ENCODE assay signal across 8 cellular contexts in the genomic region with DNA sequence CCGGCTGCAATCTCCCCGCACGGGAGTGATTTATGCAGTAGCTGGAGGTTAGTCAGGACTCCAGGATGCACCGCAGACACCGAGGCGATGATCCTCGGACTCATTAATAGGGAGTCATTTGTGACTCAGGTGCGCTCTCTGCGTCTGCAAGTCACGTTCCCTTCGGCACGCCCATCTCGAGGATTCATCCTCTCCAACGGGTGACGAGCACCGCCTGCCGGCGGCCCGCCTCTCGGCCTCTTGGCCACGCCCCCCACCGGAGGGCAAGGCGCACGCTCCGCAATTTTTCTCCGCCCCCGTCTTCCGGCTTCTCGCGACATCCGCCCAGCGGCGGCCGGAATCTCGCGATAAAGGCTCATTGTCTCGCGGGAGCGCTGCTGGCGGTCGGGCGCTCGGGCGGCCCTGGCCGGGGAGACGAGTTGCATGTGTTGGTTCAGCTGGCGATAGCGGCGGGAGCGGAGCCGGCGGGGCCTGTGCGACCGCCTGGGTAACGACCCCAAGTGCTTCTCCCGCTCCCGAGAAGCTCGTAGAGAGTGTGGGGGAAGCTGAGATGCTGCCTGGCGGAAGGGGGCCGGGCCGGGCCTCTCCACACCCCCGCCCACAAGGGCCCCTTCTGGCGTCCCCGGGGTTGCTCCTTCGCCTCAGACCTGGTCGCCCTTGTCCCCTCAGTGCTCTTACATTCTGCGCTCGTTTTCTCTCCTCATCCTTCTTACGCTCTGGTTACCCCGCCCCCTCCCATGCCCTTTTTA. TPM values are rescaled to one million over a fixed set of nuclear protein-coding genes. Genes with fewer than 3 reads are reported as not detected.
DNase-seq lines count a peak whose midpoint lies in the region; ATAC-seq and TF ChIP-seq lines count a peak whose summit lies in the region.

A gene with protein sequence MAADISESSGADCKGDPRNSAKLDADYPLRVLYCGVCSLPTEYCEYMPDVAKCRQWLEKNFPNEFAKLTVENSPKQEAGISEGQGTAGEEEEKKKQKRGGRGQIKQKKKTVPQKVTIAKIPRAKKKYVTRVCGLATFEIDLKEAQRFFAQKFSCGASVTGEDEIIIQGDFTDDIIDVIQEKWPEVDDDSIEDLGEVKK (plus strand): TSS at position 361 of the 749 bp plus-strand sequence. CDS start 878 bp downstream, outside the sequence.

- H3K9me3 ChIP-seq in T-helper 17 cell (ENCODE audit: control insufficient read depth, low read length, poor library complexity, severe bottlenecking) (no peaks in the 10 kb centered on the region), prostate gland (no peaks in the 10 kb centered on the region)

- H3K4me3 Mint-ChIP-seq in T-helper 17 cell = peak within 1 kb of the TSS; percentile 98

- H3K36me3 Mint-ChIP-seq in T-helper 17 cell (ENCODE audit: low read depth) = peaks cover 13% of the 10 kb centered on the region

- H3K27ac ChIP-seq in angular gyrus (ENCODE audit: low read depth, low read length) = peak within 1 kb of the TSS; percentile 73
- H3K27ac ChIP-seq in prostate gland = peak within 1 kb of the TSS; percentile 79 to 85
- H3K27ac ChIP-seq in urinary bladder (ENCODE audit: low read depth) = peak within 1 kb of the TSS; percentile 79

- H3K27me3 Mint-ChIP-seq in T-helper 17 cell = no peaks in the 10 kb centered on the region

- peaks cover 4% of the 10 kb centered on the region for H3K4me1 ChIP-seq in prostate gland (replicated peaks)
- no peaks in the 10 kb centered on the region for H3K4me1 ChIP-seq in urinary bladder (ENCODE audit: insufficient read depth)

- H3K4me1 Mint-ChIP-seq in T-helper 17 cell = peaks cover 43% of the 10 kb centered on the region

- WGBS in prostate gland = 1% methylated on average over 66 of the region's 70 CpGs
- under 1% methylated on average over 70 of the region's 70 CpGs for WGBS in urinary bladder

- H3K4me3 ChIP-seq in prostate gland (peak within 1 kb of the TSS; percentile 75 to 78), urinary bladder (ENCODE audit: low read depth, low read length) (peak within 1 kb of the TSS; percentile 83)

- peak within 1 kb of the TSS; percentile 95 for H3K27ac Mint-ChIP-seq in T-helper 17 cell

- intact Hi-C loops in left ventricle myocardium superior (cut with micrococcal nuclease) (no loop called here), prostate gland (cut with DNase I) (loop anchor here (1.0 to 5.0 kb wide), 2 partner anchors 115 to 228 kb away; no protein-coding TSS in a partner anchor)

- ATAC-seq in GM18498 (IDR thresholded peaks at IDR 0.05; ENCODE audit: unreplicated experiment) = peak; percentile 96
- ATAC-seq in HG02938 (IDR thresholded peaks at IDR 0.05; ENCODE audit: unreplicated experiment) = peak; percentile 92
- peak; percentile 95 for ATAC-seq in T-helper 17 cell
- peak; percentile 99 for ATAC-seq in left ventricle myocardium superior

- peak; percentile 71 for TF ChIP-seq POLR2A in prostate gland (IDR thresholded peaks at IDR 0.05)

- peak; percentile 95 to 100 (median 98) for TF ChIP-seq CTCF in prostate gland (IDR thresholded peaks at IDR 0.05)

- no peaks in the 10 kb centered on the region for H3K27me3 ChIP-seq in prostate gland (replicated peaks; ENCODE audit: insufficient read depth)

- H3K36me3 ChIP-seq in prostate gland = no peaks in the 10 kb centered on the region
- H3K36me3 ChIP-seq in urinary bladder (ENCODE audit: insufficient read depth) = peaks cover 2% of the 10 kb centered on the region

- peak; percentile 90 for DNase-seq in NCI-H1694 treated with DMSO at 0.1 percent for 48 hours (lab: John Stamatoyannopoulos, UW)
- DNase-seq in T-helper 17 cell = peak; percentile 99 to 100 (median 100)
- DNase-seq in left ventricle myocardium superior = peak; percentile 99
- DNase-seq in prostate gland (ENCODE audit: low spot score) = peak; percentile 98

RNA-seq across cellular contexts. Expression of the gene that starts here (rescaled TPM):
- total RNA-seq in T-helper 17 cell = 10 to 100 TPM; 35.5 to 37.3 TPM
- total RNA-seq in left ventricle myocardium superior = 23.2 TPM
- 10 to 100 TPM; 20.4 to 32.8 TPM for total RNA-seq in prostate gland
- total RNA-seq in urinary bladder = 49.4 TPM
- polyA plus RNA-seq in urinary bladder = 26.2 TPM

Comparison
In these comparisons a context has a peak if more than half of its experiments do, and no peak if none do; other contexts are left out.
1. Peak in every context shown above with its lines: DNase-seq, ATAC-seq, H3K4me3 ChIP-seq and H3K27ac ChIP-seq.